In the genomic region with DNA sequence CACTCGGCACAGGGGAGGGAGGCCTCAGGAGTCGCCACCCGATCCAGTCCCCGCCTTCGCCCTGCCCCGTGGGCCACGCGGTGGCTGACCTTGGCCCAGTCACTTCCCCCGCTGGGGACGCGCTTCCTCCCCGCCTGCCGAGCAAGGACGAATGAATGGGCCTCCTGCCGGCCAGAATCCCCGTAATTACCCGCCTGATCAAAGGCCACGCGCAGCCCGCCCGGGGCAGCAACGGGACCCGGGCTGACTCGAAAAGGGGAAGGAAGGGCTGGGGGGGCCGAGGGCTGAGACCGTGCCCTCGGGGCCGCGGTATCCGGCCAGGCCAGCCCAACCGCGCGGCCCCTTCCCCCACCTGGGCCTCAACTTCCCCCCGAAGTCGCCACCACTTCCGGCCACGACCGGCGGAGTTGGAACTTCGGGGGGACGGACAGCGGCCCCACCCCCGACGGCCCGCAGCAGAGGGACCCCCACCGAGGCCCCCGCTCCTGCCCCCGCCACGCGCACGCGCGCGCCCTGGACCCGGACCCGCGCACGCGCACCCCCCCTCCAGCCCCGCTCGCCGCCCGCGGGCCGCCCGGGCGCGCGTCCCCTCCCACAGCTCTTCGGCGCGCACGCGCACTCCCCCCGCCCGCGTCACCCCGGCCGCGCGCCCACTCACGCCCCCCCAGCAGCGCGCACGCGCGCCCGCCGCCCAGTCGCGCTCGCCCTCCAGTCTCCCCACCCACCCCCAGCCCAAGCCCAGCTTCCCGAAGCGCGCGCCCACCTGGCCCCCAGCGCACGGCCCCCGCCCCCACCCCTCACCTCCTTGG, we compare ENCODE assay signal across 8 cellular contexts.
DNase-seq lines count a peak whose midpoint lies in the region; ATAC-seq and TF ChIP-seq lines count a peak whose summit lies in the region.

No MANE protein-coding gene starts in this region.

- no peaks in the 10 kb centered on the region for H3K27me3 ChIP-seq in muscle layer of colon (ENCODE audit: control insufficient read depth in 1 of 2, insufficient read depth in 2 of 2, low read length in 2 of 2)

- no peak for DNase-seq in AG04449 (ENCODE audit: low read depth, low spot score)
- peak; percentile 86 for DNase-seq in NOMO-1 treated with dmso at 0.1 percent for 144 hours (lab: John Stamatoyannopoulos, UW; ENCODE audit: unreplicated experiment)
- peak; percentile 71 for DNase-seq in activated T-cell treated with anti-CD3 and anti-CD28 coated beads for 1 hour (ENCODE audit: low read depth)
- DNase-seq in epithelial cell of esophagus (ENCODE audit: low read depth): peak; percentile 76
- DNase-seq in stimulated activated CD8-positive, alpha-beta memory T cell treated with anti-CD3 and anti-CD28 coated beads, Interleukin-7, amount 100 ng/mL, for 1 hour (ENCODE audit: low read depth in 2 of 2): peak; percentile 61 to 62

- CTCF ChIA-PET in AG04449 (lab: Yijun Ruan, JAX): interaction anchor here (0.6 kb wide), 1 partner anchor 30 kb away, joined by 3 read pairs; no protein-coding TSS in a partner anchor

- H3K9me3 ChIP-seq in muscle layer of colon (ENCODE audit: low read length): no peaks in the 10 kb centered on the region

- H3K4me3 ChIP-seq in AG04449 (ENCODE audit: low read depth, low read length): peak overlapping the region; percentile 75
- peak overlapping the region; percentile 65 for H3K4me3 ChIP-seq in epithelial cell of esophagus (ENCODE audit: low read length)
- peak overlapping the region; percentile 59 to 87 for H3K4me3 ChIP-seq in muscle layer of colon (ENCODE audit: low read depth in 1 of 2, low read length in 2 of 2)

- no peak for TF ChIP-seq CTCF in AG04449 (IDR thresholded peaks at IDR 0.05; ENCODE audit: insufficient read depth, low read length, missing control alignments)
- TF ChIP-seq CTCF in epithelial cell of esophagus (IDR thresholded peaks at IDR 0.05; ENCODE audit: insufficient read depth, low read depth, low read length, missing control alignments): peak; percentile 3

- H3K27ac ChIP-seq in muscle layer of colon (ENCODE audit: low read depth, low read length): peak overlapping the region; percentile 88

- H3K36me3 ChIP-seq in muscle layer of colon (ENCODE audit: insufficient read depth, low read length): no peaks in the 10 kb centered on the region

- H3K9ac ChIP-seq in muscle layer of colon (ENCODE audit: low read length): peak overlapping the region; percentile 60

- H3K4me1 ChIP-seq in muscle layer of colon (ENCODE audit: insufficient read depth, low read length): peaks cover 22% of the 10 kb centered on the region

- ATAC-seq in GM18868 (IDR thresholded peaks at IDR 0.05; ENCODE audit: unreplicated experiment) (peak; percentile 22), HG03175 (IDR thresholded peaks at IDR 0.05; ENCODE audit: unreplicated experiment) (peak; percentile 32)

- POLR2A ChIA-PET in AG04449 (lab: Yijun Ruan, JAX): interaction anchor here (0.8 to 2.2 kb wide), 5 partner anchors 9 to 194 kb away, joined by 3 to 11 read pairs (median 4); a partner anchor contains a TSS
